In genomic region chr11:65853249-65853979, GRCh38 we compare ENCODE assay signal across 14 cellular contexts. TPM values are rescaled to one million over a fixed set of nuclear protein-coding genes. Genes with fewer than 3 reads are reported as not detected.
DNase-seq lines count a peak whose midpoint lies in the region; ATAC-seq and TF ChIP-seq lines count a peak whose summit lies in the region.
"Had no signal": no experiment of that assay in that cellular context is flagged by ENCODE, and none has a peak within 500 bp of the region (broad histone marks: within the 10 kb centered on the region; RNA-seq: fewer than 3 reads in every experiment).

No MANE protein-coding gene starts in this region.

- peak; percentile 28 for TF ChIP-seq CTCF in NB4 (IDR thresholded peaks at IDR 0.05; ENCODE audit: low read depth, low read length)
- peak; percentile 29 for TF ChIP-seq CTCF in retinal pigment epithelial cell (conservative IDR thresholded peaks at IDR 0.05; ENCODE audit: low read depth, low read length)

- H3K27me3 ChIP-seq in effector memory CD4-positive, alpha-beta T cell (replicated peaks; ENCODE audit: control insufficient read depth, insufficient read depth, low read length, poor library complexity, severe bottlenecking) = no peaks in the 10 kb centered on the region
- H3K27me3 ChIP-seq: esophagus muscularis mucosa, left lung, spleen had no signal

- no peak overlapping the region for H3K4me3 Mint-ChIP-seq in activated T-cell treated with anti-CD3 and anti-CD28 coated beads, Interleukin-2, amount 50 U/mL, for 4 hours

- no peaks in the 10 kb centered on the region for H3K9me3 ChIP-seq in effector memory CD4-positive, alpha-beta T cell (ENCODE audit: control insufficient read depth, low read length)
- H3K9me3 ChIP-seq: left lung had no signal

- H3K4me3 ChIP-seq in NB4 (ENCODE audit: low read depth, low read length) (no peak overlapping the region), retinal pigment epithelial cell (ENCODE audit: low read length) (no peak overlapping the region)
- no peak overlapping the region for H3K4me3 ChIP-seq in effector memory CD4-positive, alpha-beta T cell (ENCODE audit: insufficient read depth, low read depth, low read length, poor library complexity, severe bottlenecking)
- H3K4me3 ChIP-seq: esophagus muscularis mucosa, left lung, spleen had no signal

- H3K36me3 ChIP-seq in effector memory CD4-positive, alpha-beta T cell (ENCODE audit: control insufficient read depth, insufficient read depth, low read length) = peaks cover 57% of the 10 kb centered on the region

- no peaks in the 10 kb centered on the region for H3K9me3 Mint-ChIP-seq in activated T-cell treated with anti-CD3 and anti-CD28 coated beads, Interleukin-2, amount 50 U/mL, for 4 hours
- H3K9me3 Mint-ChIP-seq: T-cell had no signal

- peak overlapping the region; percentile 27 for H3K27ac ChIP-seq in effector memory CD4-positive, alpha-beta T cell (ENCODE audit: insufficient read depth, low read length, poor library complexity, severe bottlenecking)
- H3K27ac ChIP-seq: left lung had no signal

- no peak for TF ChIP-seq POLR2A in NB4 (IDR thresholded peaks at IDR 0.05; ENCODE audit: extremely low read depth, insufficient read length)

- peaks cover 21% of the 10 kb centered on the region for H3K4me1 ChIP-seq in effector memory CD4-positive, alpha-beta T cell (ENCODE audit: control insufficient read depth, insufficient read depth, low read length, poor library complexity, severe bottlenecking)

- H3K27me3 Mint-ChIP-seq in activated T-cell treated with anti-CD3 and anti-CD28 coated beads, Interleukin-2, amount 50 U/mL, for 4 hours (ENCODE audit: low read depth) = no peaks in the 10 kb centered on the region
- H3K27me3 Mint-ChIP-seq: T-cell had no signal

- peaks cover 40% of the 10 kb centered on the region for H3K36me3 Mint-ChIP-seq in activated T-cell treated with anti-CD3 and anti-CD28 coated beads, Interleukin-2, amount 50 U/mL, for 4 hours (ENCODE audit: insufficient read depth)

- DNase-seq in activated T-cell treated with anti-CD3 and anti-CD28 coated beads, Interleukin-2, amount 50 U/mL, for 48 hours = peak; percentile 34 to 42
- no peak for DNase-seq in activated T-cell treated with anti-CD3 and anti-CD28 coated beads, Interleukin-2, amount 50 U/mL, for 4 hours
- DNase-seq in NB4 (ENCODE audit: low read depth) (peak; percentile 45), retinal pigment epithelial cell (ENCODE audit: low read depth) (no peak), Ammon's horn (ENCODE audit: low spot score) (no peak), HK-2 (ENCODE audit: unreplicated experiment) (no peak)
- DNase-seq in effector memory CD4-positive, alpha-beta T cell = no peak
- no peak for DNase-seq in activated CD4-positive, CD25-positive, alpha-beta regulatory T cell (lab: John Stamatoyannopoulos, UW)
- DNase-seq: activated gamma-delta T cell treated with Interleukin-2 at 50 U/mL for 16 hours, NCI-H2081 treated with DMSO at 0.1 percent for 48 hours had no signal

- peaks cover 35% of the 10 kb centered on the region for H3K4me1 Mint-ChIP-seq in activated T-cell treated with anti-CD3 and anti-CD28 coated beads, Interleukin-2, amount 50 U/mL, for 4 hours (ENCODE audit: low read depth)

- ATAC-seq in activated T-cell treated with anti-CD3 and anti-CD28 coated beads, Interleukin-2, amount 50 U/mL, for 4 hours = no peak
- ATAC-seq: left lung, T-cell had no signal

RNA-seq across cellular contexts. Expression of gene CFL1, which starts 4.6 kb away (rescaled TPM):
- total RNA-seq in activated T-cell treated with anti-CD3 and anti-CD28 coated beads, Interleukin-2, amount 50 U/mL, for 4 hours = 1,000 to 10,000 TPM in 1 of 3 donors, 100 to 1,000 TPM in 2; 944 to 1,135 (median 977) TPM

RNA-seq across cellular contexts. Expression of gene MUS81, which starts 6.8 kb away (rescaled TPM):
- 10 to 100 TPM; 60.8 to 72.9 (median 60.8) TPM for total RNA-seq in activated T-cell treated with anti-CD3 and anti-CD28 coated beads, Interleukin-2, amount 50 U/mL, for 4 hours

RNA-seq across cellular contexts. Expression of gene EFEMP2, which starts 19.2 kb away (rescaled TPM):
- 1 to 10 TPM; 1.0 to 2.9 (median 2.0) TPM for total RNA-seq in activated T-cell treated with anti-CD3 and anti-CD28 coated beads, Interleukin-2, amount 50 U/mL, for 4 hours

RNA-seq across cellular contexts. Expression of gene SNX32, which starts 19.7 kb away (rescaled TPM):
- 1 to 10 TPM in 1 of 3 donors, under 1 TPM in 2; 0.52 to 1.4 (median 0.56) TPM for total RNA-seq in activated T-cell treated with anti-CD3 and anti-CD28 coated beads, Interleukin-2, amount 50 U/mL, for 4 hours

RNA-seq across cellular contexts. Expression of gene CTSW, which starts 26.2 kb away (rescaled TPM):
- 10 to 100 TPM in 2 of 3 donors, 1 to 10 TPM in 1; 8.4 to 12.3 (median 11.2) TPM for total RNA-seq in activated T-cell treated with anti-CD3 and anti-CD28 coated beads, Interleukin-2, amount 50 U/mL, for 4 hours

Comparison
In these comparisons a context has a peak if more than half of its experiments do, and no peak if none do; other contexts are left out.
1. DNase-seq: peak in activated T-cell treated with anti-CD3 and anti-CD28 coated beads, Interleukin-2, amount 50 U/mL, for 48 hours (2 of 2) and NB4 (single experiment); none in activated T-cell treated with anti-CD3 and anti-CD28 coated beads, Interleukin-2, amount 50 U/mL, for 4 hours (single experiment), effector memory CD4-positive, alpha-beta T cell (0 of 3), retinal pigment epithelial cell (single experiment), activated CD4-positive, CD25-positive, alpha-beta regulatory T cell (0 of 4), Ammon's horn (single experiment) and HK-2 (single experiment).